Comparison of ENCODE assay signal across 8 cellular contexts in genomic region chr1:234543442-234544093, GRCh38.
A peak's percentile ranks its signal among the peaks of the same experiment; 100 is the strongest.
DNase-seq lines count a peak whose midpoint lies in the region; ATAC-seq and TF ChIP-seq lines count a peak whose summit lies in the region.

No MANE protein-coding gene starts in this region.

- H2AFZ ChIP-seq in PC-3 (ENCODE audit: low read length) = no peak overlapping the region
- no peak overlapping the region for H2AFZ ChIP-seq in neural progenitor cell (replicated peaks)

- peaks cover 26% of the 10 kb centered on the region for H3K27me3 Mint-ChIP-seq in neural progenitor cell (ENCODE audit: insufficient read depth, low read depth)

- TF ChIP-seq POLR2A in esophagus muscularis mucosa (IDR thresholded peaks at IDR 0.05; ENCODE audit: low read depth) = no peak

- H3F3A ChIP-seq in PC-3 (ENCODE audit: low read length, unreplicated experiment) (no peaks in the 10 kb centered on the region), neural progenitor cell (ENCODE audit: low read depth) (no peaks in the 10 kb centered on the region)

- CTCF ChIA-PET in PC-3 (lab: Charles Lee) (no interaction called here), HEK293T (lab: Yijun Ruan, JAX) (interaction anchor here (0.6 to 3.0 kb wide), 11 partner anchors 10 to 310 kb away, joined by 3 to 12 read pairs (median 4); no protein-coding TSS in a partner anchor)

- H3K4me2 ChIP-seq in PC-3 (ENCODE audit: low read length) = peak overlapping the region; percentile 3; the same call in 1 of the 2 replicates
- no peak overlapping the region for H3K4me2 ChIP-seq in neural progenitor cell

- H4K20me1 ChIP-seq in PC-3 (ENCODE audit: low read length) (no peaks in the 10 kb centered on the region), neural progenitor cell (ENCODE audit: low read depth) (no peaks in the 10 kb centered on the region)

- H3K9me3 ChIP-seq in PC-3 (ENCODE audit: low read length) (no peaks in the 10 kb centered on the region), esophagus muscularis mucosa (no peaks in the 10 kb centered on the region), neural progenitor cell (ENCODE audit: low read depth) (no peaks in the 10 kb centered on the region)

- no peaks in the 10 kb centered on the region for H3K36me3 ChIP-seq in PC-3 (ENCODE audit: low read depth, low read length)
- no peaks in the 10 kb centered on the region for H3K36me3 ChIP-seq in esophagus muscularis mucosa
- H3K36me3 ChIP-seq in neural progenitor cell = no peaks in the 10 kb centered on the region

- H3K4me1 ChIP-seq in PC-3 (ENCODE audit: insufficient read depth, low read length) = peaks cover 18% of the 10 kb centered on the region
- peaks cover 71 to 81% (median 80%) of the 10 kb centered on the region in 4 donors for H3K4me1 ChIP-seq in esophagus muscularis mucosa
- H3K4me1 ChIP-seq in neural progenitor cell = peaks cover 11% of the 10 kb centered on the region

- BruUV-seq in PC-3 (replicated peaks; lab: Mats Ljungman, UMichigan) = no TSS peak

- peaks cover 69% of the 10 kb centered on the region for H3K4me1 Mint-ChIP-seq in neural progenitor cell

- no peak overlapping the region for H3K9ac ChIP-seq in PC-3 (ENCODE audit: low read length)
- H3K9ac ChIP-seq in neural progenitor cell = no peak overlapping the region

- H3K4me3 ChIP-seq in AG09309 (ENCODE audit: control insufficient read depth, low read depth, low read length) (no peak overlapping the region), PC-3 (ENCODE audit: low read length) (no peak overlapping the region), esophagus muscularis mucosa (no peak overlapping the region), neural progenitor cell (no peak overlapping the region)

- 40% methylated on average over 8 of the region's 8 CpGs for WGBS in esophagus muscularis mucosa

- no peaks in the 10 kb centered on the region for H3K79me2 ChIP-seq in PC-3 (ENCODE audit: low read length)
- H3K79me2 ChIP-seq in neural progenitor cell (ENCODE audit: low read depth) = no peaks in the 10 kb centered on the region

- intact Hi-C loops in PC-3 (cut with micrococcal nuclease) (no loop called here), esophagus muscularis mucosa (cut with DNase I) (no loop called here)

- no peaks in the 10 kb centered on the region for H3K9me2 ChIP-seq in PC-3 (replicated peaks; ENCODE audit: low read length)

- H3K27me3 ChIP-seq in PC-3 (ENCODE audit: low read length) (no peaks in the 10 kb centered on the region), esophagus muscularis mucosa (no peaks in the 10 kb centered on the region), neural progenitor cell (no peaks in the 10 kb centered on the region)

- peak overlapping the region; percentile 37 for H3K4me3 Mint-ChIP-seq in neural progenitor cell

- no peaks in the 10 kb centered on the region for H3K36me3 Mint-ChIP-seq in neural progenitor cell

- DNase-seq in AG09309 (ENCODE audit: low read depth) = no peak
- DNase-seq in PC-3 = no peak
- no peak for DNase-seq in esophagus muscularis mucosa (ENCODE audit: extremely low spot score)
- DNase-seq in neural progenitor cell (ENCODE audit: low spot score) = no peak
- no peak for DNase-seq in HEK293T (ENCODE audit: extremely low spot score)
- DNase-seq in GM19240 (ENCODE audit: insufficient read length, low spot score) = no peak
- no peak for DNase-seq in NCI-H774 (lab: John Stamatoyannopoulos, UW)

- peak overlapping the region; percentile 57 for H3K27ac Mint-ChIP-seq in neural progenitor cell

- ATAC-seq in PC-3 (no peak), GM21723 (IDR thresholded peaks at IDR 0.05; ENCODE audit: unreplicated experiment) (no peak)

- POLR2A ChIA-PET in PC-3 (lab: Charles Lee; ENCODE audit: unreplicated experiment) = interaction anchor here (1.0 kb wide), 1 partner anchor 69 kb away, joined by 3 read pairs; no protein-coding TSS in a partner anchor
- POLR2A ChIA-PET in HEK293T (lab: Yijun Ruan, JAX) = interaction anchor here (0.8 to 2.9 kb wide), 15 partner anchors 8 to 178 kb away, joined by 3 to 23 read pairs (median 5); partner anchors contain the start of gene IRF2BP2

- TF ChIP-seq EP300 in esophagus muscularis mucosa (IDR thresholded peaks at IDR 0.05) = no peak

- TF ChIP-seq CTCF in AG09309 (IDR thresholded peaks at IDR 0.05; ENCODE audit: control insufficient read depth, insufficient read depth, low read depth, low read length, missing control alignments) (peak; percentile 4), PC-3 (conservative IDR thresholded peaks at IDR 0.05; ENCODE audit: low read depth, low read length) (no peak), esophagus muscularis mucosa (IDR thresholded peaks at IDR 0.05) (peak in 1 of 3 experiments; percentile 23), neural progenitor cell (IDR thresholded peaks at IDR 0.05) (no peak)

- no peaks in the 10 kb centered on the region for H3K9me3 Mint-ChIP-seq in neural progenitor cell

- H3K27ac ChIP-seq in PC-3 (ENCODE audit: low read length) = no peak overlapping the region
- H3K27ac ChIP-seq in esophagus muscularis mucosa (replicated peaks in 1 of 4) = peak overlapping the region; percentile 92 to 99 (median 96)
- no peak overlapping the region for H3K27ac ChIP-seq in neural progenitor cell

TF ChIP-seq in HEK293T, 16 proteins besides CTCF, POLR2A, EP300 and RAD21:
- TF ChIP-seq ELF4 (IDR thresholded peaks at IDR 0.05) (no peak), FOXA1 (IDR thresholded peaks at IDR 0.05) (no peak)

Comparison
In these comparisons a context has a peak if more than half of its experiments do, and no peak if none do; other contexts are left out.
1. H3K27ac ChIP-seq: peak in esophagus muscularis mucosa (4 of 4); none in PC-3 (single experiment) and neural progenitor cell (single experiment).